Comparison of ENCODE assay signal across 19 cellular contexts in the genomic region with DNA sequence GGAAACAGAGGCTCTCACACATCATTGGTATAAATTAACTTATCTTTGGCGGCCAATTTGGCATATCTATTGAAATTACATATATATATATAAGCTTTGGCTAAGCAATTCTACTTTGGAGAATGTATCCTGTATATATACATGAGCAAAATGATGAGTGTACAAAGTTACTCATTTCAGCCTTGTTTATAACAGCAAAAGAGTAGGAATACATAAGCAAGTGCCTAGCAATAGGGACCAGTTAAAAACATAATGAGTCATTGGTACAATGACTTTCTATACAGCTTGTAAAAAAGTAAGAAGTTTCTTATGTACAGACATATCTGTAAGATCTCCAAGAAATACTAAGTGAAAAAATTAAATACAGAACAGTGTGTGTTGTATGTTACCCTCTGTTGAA.
DNase-seq lines count a peak whose midpoint lies in the region; ATAC-seq and TF ChIP-seq lines count a peak whose summit lies in the region.
"Had no signal": no experiment of that assay in that cellular context is flagged by ENCODE, and none has a peak within 500 bp of the region (broad histone marks: within the 10 kb centered on the region; RNA-seq: fewer than 3 reads in every experiment).

No MANE protein-coding gene starts in this region.

- no peak overlapping the region for H3K4me3 Mint-ChIP-seq in activated T-cell treated with anti-CD3 and anti-CD28 coated beads, Interleukin-2, amount 50 U/mL, for 72 hours
- H3K4me3 Mint-ChIP-seq in activated T-cell treated with anti-CD3 and anti-CD28 coated beads, Interleukin-2, amount 50 U/mL, for 4 hours = no peak overlapping the region
- H3K4me3 Mint-ChIP-seq in activated T-helper 17 cell treated with anti-CD3 and anti-CD28 coated beads, Interleukin-2, amount 50 U/mL, for 72 hours = no peak overlapping the region
- H3K4me3 Mint-ChIP-seq in immature natural killer cell = peak overlapping the region; percentile 33 to 66 (median 53)
- H3K4me3 Mint-ChIP-seq: B cell had no signal

- ATAC-seq in activated T-cell treated with anti-CD3 and anti-CD28 coated beads, Interleukin-2, amount 50 U/mL, for 72 hours (replicated peaks in 1 of 2) = peak; percentile 36 to 71
- no peak for ATAC-seq in activated T-cell treated with anti-CD3 and anti-CD28 coated beads, Interleukin-2, amount 50 U/mL, for 4 hours
- peak; percentile 37 for ATAC-seq in activated T-helper 17 cell treated with anti-CD3 and anti-CD28 coated beads, Interleukin-2, amount 50 U/mL, for 72 hours (replicated peaks)
- ATAC-seq: HepG2 had no signal

- TF ChIP-seq CTCF in tibial artery (IDR thresholded peaks at IDR 0.05) = no peak

- H3K27me3 Mint-ChIP-seq in activated T-cell treated with anti-CD3 and anti-CD28 coated beads, Interleukin-2, amount 50 U/mL, for 72 hours (ENCODE audit: low read depth) = no peaks in the 10 kb centered on the region
- H3K27me3 Mint-ChIP-seq in activated T-cell treated with anti-CD3 and anti-CD28 coated beads, Interleukin-2, amount 50 U/mL, for 4 hours (ENCODE audit: low read depth) = no peaks in the 10 kb centered on the region
- H3K27me3 Mint-ChIP-seq in activated T-helper 17 cell treated with anti-CD3 and anti-CD28 coated beads, Interleukin-2, amount 50 U/mL, for 72 hours = no peaks in the 10 kb centered on the region
- peaks cover 0 to 3% (median under 1%) of the 10 kb centered on the region in 3 donors for H3K27me3 Mint-ChIP-seq in immature natural killer cell (ENCODE audit: low read depth in 3 of 3)
- H3K27me3 Mint-ChIP-seq: B cell had no signal

- no peaks in the 10 kb centered on the region for H3K27me3 ChIP-seq in tibial artery
- H3K27me3 ChIP-seq: SJCRH30 had no signal

- no peaks in the 10 kb centered on the region for H3K9me3 ChIP-seq in tibial artery
- H3K9me3 ChIP-seq: SJCRH30 had no signal

- H3K36me3 ChIP-seq in tibial artery = no peaks in the 10 kb centered on the region
- H3K36me3 ChIP-seq: SJCRH30 had no signal

- H3K36me3 Mint-ChIP-seq in activated T-cell treated with anti-CD3 and anti-CD28 coated beads, Interleukin-2, amount 50 U/mL, for 72 hours (ENCODE audit: insufficient read depth in 2 of 2) = peaks cover 0 to 2% of the 10 kb centered on the region in 2 donors
- peaks cover 14% of the 10 kb centered on the region for H3K36me3 Mint-ChIP-seq in activated T-cell treated with anti-CD3 and anti-CD28 coated beads, Interleukin-2, amount 50 U/mL, for 4 hours (ENCODE audit: insufficient read depth)
- H3K36me3 Mint-ChIP-seq in activated T-helper 17 cell treated with anti-CD3 and anti-CD28 coated beads, Interleukin-2, amount 50 U/mL, for 72 hours (ENCODE audit: low read depth) = no peaks in the 10 kb centered on the region
- peaks cover 19 to 36% (median 31%) of the 10 kb centered on the region in 3 donors for H3K36me3 Mint-ChIP-seq in immature natural killer cell

- H3K9me3 Mint-ChIP-seq in activated T-cell treated with anti-CD3 and anti-CD28 coated beads, Interleukin-2, amount 50 U/mL, for 72 hours = no peaks in the 10 kb centered on the region
- H3K9me3 Mint-ChIP-seq in activated T-cell treated with anti-CD3 and anti-CD28 coated beads, Interleukin-2, amount 50 U/mL, for 4 hours = no peaks in the 10 kb centered on the region
- H3K9me3 Mint-ChIP-seq in activated T-helper 17 cell treated with anti-CD3 and anti-CD28 coated beads, Interleukin-2, amount 50 U/mL, for 72 hours = no peaks in the 10 kb centered on the region
- H3K9me3 Mint-ChIP-seq in immature natural killer cell = peaks cover 0 to 3% (median 0%) of the 10 kb centered on the region in 6 donors

- no peak overlapping the region for H3K4me3 ChIP-seq in tibial artery
- H3K4me3 ChIP-seq: PC-9, SJCRH30 had no signal

- TF ChIP-seq POLR2A in erythroblast (IDR thresholded peaks at IDR 0.05; ENCODE audit: low read length) = no peak

- peak overlapping the region; percentile 74 to 82 for H3K27ac ChIP-seq in tibial artery
- H3K27ac ChIP-seq: PC-9, SJCRH30 had no signal

- DNase-seq in activated T-cell treated with anti-CD3 and anti-CD28 coated beads, Interleukin-2, amount 50 U/mL, for 72 hours = no peak
- no peak for DNase-seq in activated T-cell treated with anti-CD3 and anti-CD28 coated beads, Interleukin-2, amount 50 U/mL, for 4 hours
- DNase-seq in immature natural killer cell = no peak
- DNase-seq in tibial artery = no peak
- no peak for DNase-seq in erythroblast (lab: John Stamatoyannopoulos, UW)
- DNase-seq in activated CD4-positive, CD25-positive, alpha-beta regulatory T cell (lab: John Stamatoyannopoulos, UW) = no peak
- DNase-seq in kidney glomerular epithelial cell (lab: John Stamatoyannopoulos, UW) = no peak
- DNase-seq: 8988T, COR-L47, KG1, NCI-H1417, NCI-H187, NCI-H2227 treated with DMSO at 0.1 percent for 48 hours, NCI-H524, PC-9, SJCRH30 had no signal

- H3K27ac Mint-ChIP-seq in activated T-cell treated with anti-CD3 and anti-CD28 coated beads, Interleukin-2, amount 50 U/mL, for 72 hours = peak overlapping the region; percentile 85
- no peak overlapping the region for H3K27ac Mint-ChIP-seq in activated T-helper 17 cell treated with anti-CD3 and anti-CD28 coated beads, Interleukin-2, amount 50 U/mL, for 72 hours
- peak overlapping the region in 4 of 6 donors; percentile 33 to 83 (median 66) for H3K27ac Mint-ChIP-seq in immature natural killer cell
- H3K27ac Mint-ChIP-seq: B cell had no signal

- peaks cover 0 to 61% (median 14%) of the 10 kb centered on the region in 4 donors for H3K4me1 ChIP-seq in tibial artery
- H3K4me1 ChIP-seq: SJCRH30 had no signal

- intact Hi-C loops in tibial artery (cut with DNase I; ENCODE audit: low total_unique reads) = no loop called here

- no peaks in the 10 kb centered on the region for H3K4me1 Mint-ChIP-seq in activated T-cell treated with anti-CD3 and anti-CD28 coated beads, Interleukin-2, amount 50 U/mL, for 72 hours (ENCODE audit: low read depth)
- H3K4me1 Mint-ChIP-seq in activated T-cell treated with anti-CD3 and anti-CD28 coated beads, Interleukin-2, amount 50 U/mL, for 4 hours (ENCODE audit: low read depth) = peaks cover 6% of the 10 kb centered on the region
- H3K4me1 Mint-ChIP-seq in activated T-helper 17 cell treated with anti-CD3 and anti-CD28 coated beads, Interleukin-2, amount 50 U/mL, for 72 hours = no peaks in the 10 kb centered on the region
- peaks cover 21 to 38% of the 10 kb centered on the region in 2 donors for H3K4me1 Mint-ChIP-seq in immature natural killer cell
- H3K4me1 Mint-ChIP-seq: B cell had no signal

Comparison
In these comparisons a context has a peak if more than half of its experiments do, and no peak if none do; other contexts are left out.
1. ATAC-seq: peak in activated T-cell treated with anti-CD3 and anti-CD28 coated beads, Interleukin-2, amount 50 U/mL, for 72 hours (2 of 2) and activated T-helper 17 cell treated with anti-CD3 and anti-CD28 coated beads, Interleukin-2, amount 50 U/mL, for 72 hours (single experiment); none in activated T-cell treated with anti-CD3 and anti-CD28 coated beads, Interleukin-2, amount 50 U/mL, for 4 hours (0 of 2).
2. H3K4me3 Mint-ChIP-seq: peak in immature natural killer cell (5 of 5); none in activated T-cell treated with anti-CD3 and anti-CD28 coated beads, Interleukin-2, amount 50 U/mL, for 72 hours (0 of 2), activated T-cell treated with anti-CD3 and anti-CD28 coated beads, Interleukin-2, amount 50 U/mL, for 4 hours (single experiment) and activated T-helper 17 cell treated with anti-CD3 and anti-CD28 coated beads, Interleukin-2, amount 50 U/mL, for 72 hours (single experiment).